Comparison of ENCODE assay signal across 1 cellular context in genomic region chr7:18828333-18829100, GRCh38.
TF ChIP-seq lines count a peak whose summit lies in the region.

No MANE protein-coding gene starts in this region.

TF ChIP-seq in HEK293, 187 proteins besides CTCF, POLR2A, EP300 and RAD21 (continued from another document):
- TF ChIP-seq TRIM28 (IDR thresholded peaks at IDR 0.05; ENCODE audit: borderline replicate concordance, low read length) (no peak), ZNF530 (tag by site-specific recombination; IDR thresholded peaks at IDR 0.05; ENCODE audit: low read depth) (no peak), ZNF354C (tag by site-specific recombination; IDR thresholded peaks at IDR 0.05; ENCODE audit: borderline replicate concordance, low read depth) (no peak), ZNF645 (tag by site-specific recombination; IDR thresholded peaks at IDR 0.05) (no peak), ZNF335 (tag by site-specific recombination; conservative IDR thresholded peaks at IDR 0.05) (peak; percentile 25; the same call in 1 of the 2 replicates), GLIS2 (tag by site-specific recombination; IDR thresholded peaks at IDR 0.05) (no peak), ZNF473 (tag by site-specific recombination; IDR thresholded peaks at IDR 0.05) (no peak), ZBTB1 (tag by site-specific recombination; IDR thresholded peaks at IDR 0.05) (no peak), SALL2 (tag by site-specific recombination; IDR thresholded peaks at IDR 0.05; ENCODE audit: borderline replicate concordance) (no peak), OVOL3 (tag by site-specific recombination; IDR thresholded peaks at IDR 0.05) (no peak), ZFP3 (tag by site-specific recombination; IDR thresholded peaks at IDR 0.05; ENCODE audit: low read depth) (no peak), KLF16 (tag by site-specific recombination; IDR thresholded peaks at IDR 0.05) (no peak), PRDM2 (tag by site-specific recombination; IDR thresholded peaks at IDR 0.05; ENCODE audit: borderline replicate concordance) (no peak), PRDM6 (tag by site-specific recombination; IDR thresholded peaks at IDR 0.05) (peak; percentile 79), ZNF341 (tag by site-specific recombination; IDR thresholded peaks at IDR 0.05; ENCODE audit: low read depth) (peak; percentile 34; the same call in 1 of the 2 replicates), ZNF777 (tag by site-specific recombination; IDR thresholded peaks at IDR 0.05; ENCODE audit: borderline replicate concordance) (no peak), ZNF114 (tag by site-specific recombination; IDR thresholded peaks at IDR 0.05) (no peak), ZNF629 (tag by site-specific recombination; IDR thresholded peaks at IDR 0.05) (no peak), WT1 (tag by site-specific recombination; IDR thresholded peaks at IDR 0.05) (peak; percentile 60), KLF9 (tag by site-specific recombination; IDR thresholded peaks at IDR 0.05; ENCODE audit: low read depth) (no peak), ZNF660 (tag by site-specific recombination; IDR thresholded peaks at IDR 0.05) (no peak), ZNF843 (tag by site-specific recombination; IDR thresholded peaks at IDR 0.05) (no peak), ZNF248 (tag by site-specific recombination; IDR thresholded peaks at IDR 0.05) (no peak), ZNF366 (tag by site-specific recombination; conservative IDR thresholded peaks at IDR 0.05) (peak; percentile 21; the same call in 1 of the 2 replicates), ZNF274 (IDR thresholded peaks at IDR 0.05; ENCODE audit: low read length) (no peak), ZNF274 (tag by site-specific recombination; IDR thresholded peaks at IDR 0.05; ENCODE audit: borderline replicate concordance) (no peak), ZNF521 (tag by site-specific recombination; IDR thresholded peaks at IDR 0.05) (no peak), ZSCAN30 (tag by site-specific recombination; IDR thresholded peaks at IDR 0.05) (no peak), ZNF548 (tag by site-specific recombination; IDR thresholded peaks at IDR 0.05) (no peak), ZNF549 (tag by site-specific recombination; IDR thresholded peaks at IDR 0.05) (no peak)
- TF ChIP-seq, protein P1, sequence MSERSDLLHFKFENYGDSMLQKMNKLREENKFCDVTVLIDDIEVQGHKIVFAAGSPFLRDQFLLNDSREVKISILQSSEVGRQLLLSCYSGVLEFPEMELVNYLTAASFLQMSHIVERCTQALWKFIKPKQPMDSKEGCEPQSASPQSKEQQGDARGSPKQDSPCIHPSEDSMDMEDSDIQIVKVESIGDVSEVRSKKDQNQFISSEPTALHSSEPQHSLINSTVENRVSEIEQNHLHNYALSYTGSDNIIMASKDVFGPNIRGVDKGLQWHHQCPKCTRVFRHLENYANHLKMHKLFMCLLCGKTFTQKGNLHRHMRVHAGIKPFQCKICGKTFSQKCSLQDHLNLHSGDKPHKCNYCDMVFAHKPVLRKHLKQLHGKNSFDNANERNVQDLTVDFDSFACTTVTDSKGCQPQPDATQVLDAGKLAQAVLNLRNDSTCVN (tag by site-specific recombination; optimal IDR thresholded peaks at IDR 0.05): no peak
- TF ChIP-seq, protein P2, sequence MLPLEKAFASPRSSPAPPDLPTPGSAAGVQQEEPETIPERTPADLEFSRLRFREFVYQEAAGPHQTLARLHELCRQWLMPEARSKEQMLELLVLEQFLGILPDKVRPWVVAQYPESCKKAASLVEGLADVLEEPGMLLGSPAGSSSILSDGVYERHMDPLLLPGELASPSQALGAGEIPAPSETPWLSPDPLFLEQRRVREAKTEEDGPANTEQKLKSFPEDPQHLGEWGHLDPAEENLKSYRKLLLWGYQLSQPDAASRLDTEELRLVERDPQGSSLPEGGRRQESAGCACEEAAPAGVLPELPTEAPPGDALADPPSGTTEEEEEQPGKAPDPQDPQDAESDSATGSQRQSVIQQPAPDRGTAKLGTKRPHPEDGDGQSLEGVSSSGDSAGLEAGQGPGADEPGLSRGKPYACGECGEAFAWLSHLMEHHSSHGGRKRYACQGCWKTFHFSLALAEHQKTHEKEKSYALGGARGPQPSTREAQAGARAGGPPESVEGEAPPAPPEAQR (tag by site-specific recombination; IDR thresholded peaks at IDR 0.05): no peak
- TF ChIP-seq, protein P3, sequence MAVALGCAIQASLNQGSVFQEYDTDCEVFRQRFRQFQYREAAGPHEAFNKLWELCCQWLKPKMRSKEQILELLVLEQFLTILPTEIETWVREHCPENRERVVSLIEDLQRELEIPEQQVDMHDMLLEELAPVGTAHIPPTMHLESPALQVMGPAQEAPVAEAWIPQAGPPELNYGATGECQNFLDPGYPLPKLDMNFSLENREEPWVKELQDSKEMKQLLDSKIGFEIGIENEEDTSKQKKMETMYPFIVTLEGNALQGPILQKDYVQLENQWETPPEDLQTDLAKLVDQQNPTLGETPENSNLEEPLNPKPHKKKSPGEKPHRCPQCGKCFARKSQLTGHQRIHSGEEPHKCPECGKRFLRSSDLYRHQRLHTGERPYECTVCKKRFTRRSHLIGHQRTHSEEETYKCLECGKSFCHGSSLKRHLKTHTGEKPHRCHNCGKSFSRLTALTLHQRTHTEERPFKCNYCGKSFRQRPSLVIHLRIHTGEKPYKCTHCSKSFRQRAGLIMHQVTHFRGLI (tag by site-specific recombination; IDR thresholded peaks at IDR 0.05): no peak
- TF ChIP-seq, protein P4, sequence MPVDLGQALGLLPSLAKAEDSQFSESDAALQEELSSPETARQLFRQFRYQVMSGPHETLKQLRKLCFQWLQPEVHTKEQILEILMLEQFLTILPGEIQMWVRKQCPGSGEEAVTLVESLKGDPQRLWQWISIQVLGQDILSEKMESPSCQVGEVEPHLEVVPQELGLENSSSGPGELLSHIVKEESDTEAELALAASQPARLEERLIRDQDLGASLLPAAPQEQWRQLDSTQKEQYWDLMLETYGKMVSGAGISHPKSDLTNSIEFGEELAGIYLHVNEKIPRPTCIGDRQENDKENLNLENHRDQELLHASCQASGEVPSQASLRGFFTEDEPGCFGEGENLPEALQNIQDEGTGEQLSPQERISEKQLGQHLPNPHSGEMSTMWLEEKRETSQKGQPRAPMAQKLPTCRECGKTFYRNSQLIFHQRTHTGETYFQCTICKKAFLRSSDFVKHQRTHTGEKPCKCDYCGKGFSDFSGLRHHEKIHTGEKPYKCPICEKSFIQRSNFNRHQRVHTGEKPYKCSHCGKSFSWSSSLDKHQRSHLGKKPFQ (tag by site-specific recombination; IDR thresholded peaks at IDR 0.05): peak; percentile 58; the same call in 1 of the 2 replicates
